In genomic region chr6:1363729-1364572, GRCh38 we compare ENCODE assay signal across 1 cellular context.
TF ChIP-seq lines count a peak whose summit lies in the region.

No MANE protein-coding gene starts in this region.

TF ChIP-seq in GM23338, 12 proteins besides CTCF, POLR2A, EP300 and RAD21 (continued from another document):
- TF ChIP-seq ZNF462 (CRISPR knock-in tag; IDR thresholded peaks at IDR 0.05), result no peak
- no peak for TF ChIP-seq EZH2phosphoT487 (IDR thresholded peaks at IDR 0.05; ENCODE audit: unreplicated experiment)
- TF ChIP-seq ZNF331 (CRISPR knock-in tag; IDR thresholded peaks at IDR 0.05; ENCODE audit: low read depth), result no peak
- no peak for TF ChIP-seq ZNF114 (CRISPR knock-in tag; IDR thresholded peaks at IDR 0.05)
- no peak for TF ChIP-seq EZH2 (IDR thresholded peaks at IDR 0.05; ENCODE audit: low read depth, unreplicated experiment)
- no peak for TF ChIP-seq CREB1 (CRISPR knock-in tag; IDR thresholded peaks at IDR 0.05; ENCODE audit: low read depth)
- TF ChIP-seq STAT1 (IDR thresholded peaks at IDR 0.05; ENCODE audit: unreplicated experiment), result no peak
- no peak for TF ChIP-seq POLR2AphosphoS5 (IDR thresholded peaks at IDR 0.05; ENCODE audit: low read depth)
- no peak for TF ChIP-seq JUNB (IDR thresholded peaks at IDR 0.05; ENCODE audit: unreplicated experiment)
- no peak for TF ChIP-seq ETS1 (IDR thresholded peaks at IDR 0.05)
TF ChIP-seq in GM23338: peak in this region for 0.
